In genomic region chr13:114131581-114132418, GRCh38 we compare ENCODE assay signal across 8 cellular contexts. TPM values are rescaled to one million over a fixed set of nuclear protein-coding genes. Genes with fewer than 3 reads are reported as not detected.
DNase-seq lines count a peak whose midpoint lies in the region; ATAC-seq and TF ChIP-seq lines count a peak whose summit lies in the region.

No MANE protein-coding gene starts in this region.

- H3K4me1 ChIP-seq in left ventricle myocardium inferior: peaks cover 67% of the 10 kb centered on the region

- H3K36me3 Mint-ChIP-seq in activated naive CD4-positive, alpha-beta T cell treated with anti-CD3 and anti-CD28 coated beads, Interleukin-2, amount 10 ng/mL, durations not matched to agents 7 days and 5 days: peaks cover 47% of the 10 kb centered on the region

- H3K4me3 Mint-ChIP-seq in activated naive CD4-positive, alpha-beta T cell treated with anti-CD3 and anti-CD28 coated beads, Interleukin-2, amount 10 ng/mL, durations not matched to agents 7 days and 5 days: peak overlapping the region; percentile 99

- intact Hi-C loops in left ventricle myocardium inferior (cut with micrococcal nuclease): no loop called here

- H3K27me3 ChIP-seq in left ventricle myocardium inferior (ENCODE audit: low read depth): no peaks in the 10 kb centered on the region

- H3K9me3 ChIP-seq in KOPT-K1 (ENCODE audit: insufficient read depth, low read length, poor library complexity, severe bottlenecking): no peaks in the 10 kb centered on the region
- no peaks in the 10 kb centered on the region for H3K9me3 ChIP-seq in left ventricle myocardium inferior (replicated peaks)

- peaks cover 65% of the 10 kb centered on the region for H3K4me1 Mint-ChIP-seq in activated naive CD4-positive, alpha-beta T cell treated with anti-CD3 and anti-CD28 coated beads, Interleukin-2, amount 10 ng/mL, durations not matched to agents 7 days and 5 days

- DNase-seq in CD1c-positive myeloid dendritic cell (ENCODE audit: extremely low spot score): peak; percentile 40
- DNase-seq in GM20000 (ENCODE audit: low spot score): peak; percentile 67
- peak; percentile 58 for DNase-seq in activated naive CD4-positive, alpha-beta T cell treated with anti-CD3 and anti-CD28 coated beads, Interleukin-2, amount 10 ng/mL, durations not matched to agents 7 days and 5 days
- DNase-seq in left ventricle myocardium inferior: peak; percentile 25
- DNase-seq in retinal pigment epithelial cell (ENCODE audit: low read depth): no peak
- DNase-seq in SKM-1 (lab: John Stamatoyannopoulos, UW; ENCODE audit: unreplicated experiment): no peak

- peaks cover 6% of the 10 kb centered on the region for H3K9me3 Mint-ChIP-seq in activated naive CD4-positive, alpha-beta T cell treated with anti-CD3 and anti-CD28 coated beads, Interleukin-2, amount 10 ng/mL, durations not matched to agents 7 days and 5 days

- CTCF ChIA-PET in activated naive CD4-positive, alpha-beta T cell treated with anti-CD3 and anti-CD28 coated beads, Interleukin-2, amount 10 ng/mL, durations not matched to agents 7 days and 5 days (lab: Charles Lee): interaction anchor here (1.1 kb wide), 1 partner anchor 16 kb away, joined by 5 read pairs; no protein-coding TSS in a partner anchor

- H3K4me3 ChIP-seq in left ventricle myocardium inferior (peak overlapping the region; percentile 98), retinal pigment epithelial cell (ENCODE audit: low read length) (peak overlapping the region; percentile 75)

- H3K36me3 ChIP-seq in KOPT-K1 (ENCODE audit: insufficient read depth, low read length) (no peaks in the 10 kb centered on the region), left ventricle myocardium inferior (no peaks in the 10 kb centered on the region)

- H3K27ac ChIP-seq in KOPT-K1 (ENCODE audit: low read depth, low read length, poor library complexity, severe bottlenecking): peak overlapping the region; percentile 78
- H3K27ac ChIP-seq in left ventricle myocardium inferior (replicated peaks): peak overlapping the region; percentile 83

- TF ChIP-seq CTCF in GM20000 (IDR thresholded peaks at IDR 0.05; ENCODE audit: extremely low read depth, missing control alignments): no peak
- TF ChIP-seq CTCF in left ventricle myocardium inferior (IDR thresholded peaks at IDR 0.05; ENCODE audit: borderline replicate concordance): no peak
- TF ChIP-seq CTCF in retinal pigment epithelial cell (conservative IDR thresholded peaks at IDR 0.05; ENCODE audit: low read depth, low read length): no peak

- H3K27ac Mint-ChIP-seq in activated naive CD4-positive, alpha-beta T cell treated with anti-CD3 and anti-CD28 coated beads, Interleukin-2, amount 10 ng/mL, durations not matched to agents 7 days and 5 days: peak overlapping the region; percentile 97

- no peak for ATAC-seq in GM19463 (IDR thresholded peaks at IDR 0.05; ENCODE audit: unreplicated experiment)

- peaks cover 22% of the 10 kb centered on the region for H3K27me3 Mint-ChIP-seq in activated naive CD4-positive, alpha-beta T cell treated with anti-CD3 and anti-CD28 coated beads, Interleukin-2, amount 10 ng/mL, durations not matched to agents 7 days and 5 days

RNA-seq across cellular contexts. Expression of gene RASA3, which starts 0.6 kb away (rescaled TPM):
- total RNA-seq in left ventricle myocardium inferior: 9.5 TPM

RNA-seq across cellular contexts. Expression of gene CFAP97D2, which starts 47.3 kb away (rescaled TPM):
- not detected for total RNA-seq in left ventricle myocardium inferior

Comparison
In these comparisons a context has a peak if more than half of its experiments do, and no peak if none do; other contexts are left out.
1. DNase-seq: peak in CD1c-positive myeloid dendritic cell (single experiment), GM20000 (single experiment), activated naive CD4-positive, alpha-beta T cell treated with anti-CD3 and anti-CD28 coated beads, Interleukin-2, amount 10 ng/mL, durations not matched to agents 7 days and 5 days (single experiment) and left ventricle myocardium inferior (single experiment); none in retinal pigment epithelial cell (single experiment) and SKM-1 (single experiment).